ENCODE assay signal across 2 cellular contexts in genomic region chr2:233830111-233830760, GRCh38.
TF ChIP-seq lines count a peak whose summit lies in the region.

No MANE protein-coding gene starts in this region.

TF ChIP-seq in IMR-90, 13 proteins besides CTCF, POLR2A, EP300 and RAD21:
- no peak for TF ChIP-seq CEBPB (IDR thresholded peaks at IDR 0.05; ENCODE audit: low read depth, low read length)
- TF ChIP-seq, protein P1, sequence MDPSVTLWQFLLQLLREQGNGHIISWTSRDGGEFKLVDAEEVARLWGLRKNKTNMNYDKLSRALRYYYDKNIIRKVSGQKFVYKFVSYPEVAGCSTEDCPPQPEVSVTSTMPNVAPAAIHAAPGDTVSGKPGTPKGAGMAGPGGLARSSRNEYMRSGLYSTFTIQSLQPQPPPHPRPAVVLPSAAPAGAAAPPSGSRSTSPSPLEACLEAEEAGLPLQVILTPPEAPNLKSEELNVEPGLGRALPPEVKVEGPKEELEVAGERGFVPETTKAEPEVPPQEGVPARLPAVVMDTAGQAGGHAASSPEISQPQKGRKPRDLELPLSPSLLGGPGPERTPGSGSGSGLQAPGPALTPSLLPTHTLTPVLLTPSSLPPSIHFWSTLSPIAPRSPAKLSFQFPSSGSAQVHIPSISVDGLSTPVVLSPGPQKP (IDR thresholded peaks at IDR 0.05; ENCODE audit: borderline replicate concordance, low read depth, low read length) = no peak
- TF ChIP-seq CHD1 (IDR thresholded peaks at IDR 0.05; ENCODE audit: low read depth, low read length) = no peak
- no peak for TF ChIP-seq USF2 (IDR thresholded peaks at IDR 0.05; ENCODE audit: low read depth, low read length)
- no peak for TF ChIP-seq BHLHE40 (IDR thresholded peaks at IDR 0.05; ENCODE audit: low read depth, low read length)
- no peak for TF ChIP-seq MAZ (IDR thresholded peaks at IDR 0.05; ENCODE audit: borderline replicate concordance, low read depth, low read length)
- TF ChIP-seq MAFK (IDR thresholded peaks at IDR 0.05; ENCODE audit: low read depth, low read length) = no peak
- no peak for TF ChIP-seq RCOR1 (IDR thresholded peaks at IDR 0.05; ENCODE audit: insufficient replicate concordance, low read length)
- TF ChIP-seq NFE2L2 (IDR thresholded peaks at IDR 0.05; ENCODE audit: low read depth, low read length) = no peak

TF ChIP-seq in HepG2, 621 proteins besides CTCF, POLR2A, EP300 and RAD21:
- TF ChIP-seq XBP1 (CRISPR knock-in tag; IDR thresholded peaks at IDR 0.05) (no peak), RFX3 (CRISPR knock-in tag; IDR thresholded peaks at IDR 0.05) (no peak)
